Comparison of ENCODE assay signal across 17 cellular contexts in the genomic region with DNA sequence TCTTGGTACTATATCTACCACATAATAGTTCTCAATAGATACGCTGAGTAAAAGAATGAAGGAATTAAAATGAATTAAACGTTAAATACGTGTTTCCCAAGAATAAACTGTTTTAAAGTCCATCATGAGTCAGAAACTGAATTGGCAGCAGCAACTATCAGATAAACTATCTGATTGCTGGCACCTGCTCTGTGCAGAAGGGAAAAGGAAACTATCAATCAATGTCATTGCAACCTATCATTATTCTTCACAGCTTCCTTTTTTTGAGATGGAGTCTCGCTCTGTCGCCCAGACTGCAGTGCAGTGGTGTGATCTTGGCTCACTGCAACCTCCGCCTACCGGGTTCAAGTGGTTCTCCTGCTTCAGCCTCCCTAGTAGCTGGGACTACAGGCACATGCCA. TPM values are rescaled to one million over a fixed set of nuclear protein-coding genes. Genes with fewer than 3 reads are reported as not detected.
DNase-seq lines count a peak whose midpoint lies in the region; ATAC-seq lines count a peak whose summit lies in the region.
"Had no signal": no experiment of that assay in that cellular context is flagged by ENCODE, and none has a peak within 500 bp of the region (broad histone marks: within the 10 kb centered on the region; RNA-seq: fewer than 3 reads in every experiment).

No MANE protein-coding gene starts in this region.

- peaks cover 48% of the 10 kb centered on the region for H3K27me3 Mint-ChIP-seq in T-helper 17 cell

- peak; percentile 55 for ATAC-seq in GM21447 (IDR thresholded peaks at IDR 0.05; ENCODE audit: unreplicated experiment)
- ATAC-seq in T-helper 17 cell, result no peak
- no peak for ATAC-seq in GM21786 (IDR thresholded peaks at IDR 0.05; ENCODE audit: unreplicated experiment)
- ATAC-seq: CD8-positive, alpha-beta T cell had no signal

- peaks cover 2% of the 10 kb centered on the region for H3K4me1 Mint-ChIP-seq in T-helper 17 cell
- H3K4me1 Mint-ChIP-seq: brain had no signal

- H3K36me3 Mint-ChIP-seq in T-helper 17 cell (ENCODE audit: low read depth), result peaks cover 3% of the 10 kb centered on the region
- H3K36me3 Mint-ChIP-seq: brain; CD8-positive, alpha-beta T cell had no signal

- H3K9me3 ChIP-seq in T-helper 17 cell (ENCODE audit: control insufficient read depth, low read length, poor library complexity, severe bottlenecking), result no peaks in the 10 kb centered on the region
- H3K9me3 ChIP-seq: HAP-1, Peyer's patch, tibial artery had no signal

- no peak overlapping the region for H3K4me3 Mint-ChIP-seq in T-helper 17 cell
- H3K4me3 Mint-ChIP-seq: activated naive CD4-positive, alpha-beta T cell treated with anti-CD3 and anti-CD28 coated beads for 36 hours; brain; CD8-positive, alpha-beta T cell had no signal

- DNase-seq in CMK (ENCODE audit: low read depth) (peak; percentile 73), NCI-H146 treated with DMSO at 0.1 percent for 48 hours (lab: John Stamatoyannopoulos, UW; ENCODE audit: unreplicated experiment) (peak; percentile 42), T-helper 17 cell (no peak), NCI-H2171 (lab: John Stamatoyannopoulos, UW) (no peak), SW 1271 (lab: John Stamatoyannopoulos, UW) (no peak), DMS79 treated with DMSO at 0.1 percent for 48 hours (lab: John Stamatoyannopoulos, UW) (no peak)
- DNase-seq: activated CD4-positive, CD25-positive, alpha-beta regulatory T cell; activated naive CD4-positive, alpha-beta T cell treated with anti-CD3 and anti-CD28 coated beads for 36 hours; CD8-positive, alpha-beta T cell; Peyer's patch; stimulated activated CD4-positive, alpha-beta T cell treated with anti-CD3 and anti-CD28 coated beads, Interleukin-4, amount 100 ng/mL, for 4 hours; tibial artery had no signal

- H3K27ac Mint-ChIP-seq in T-helper 17 cell, result peak overlapping the region; percentile 29
- H3K27ac Mint-ChIP-seq: activated naive CD4-positive, alpha-beta T cell treated with anti-CD3 and anti-CD28 coated beads for 36 hours; brain; CD8-positive, alpha-beta T cell had no signal

RNA-seq across cellular contexts. Expression of a gene that starts 8.8 kb away (rescaled TPM):
- 10 to 100 TPM; 22.7 to 27.9 TPM for total RNA-seq in T-helper 17 cell

RNA-seq across cellular contexts. Expression of a gene that starts 11.8 kb away (rescaled TPM):
- not detected for total RNA-seq in T-helper 17 cell
- total RNA-seq: CD8-positive, alpha-beta T cell; osteocyte had no signal

Comparison
In these comparisons a context has a peak if more than half of its experiments do, and no peak if none do; other contexts are left out.
1. DNase-seq: peak in CMK (single experiment) and NCI-H146 treated with DMSO at 0.1 percent for 48 hours (single experiment); none in T-helper 17 cell (0 of 3), NCI-H2171 (single experiment), SW 1271 (0 of 2) and DMS79 treated with DMSO at 0.1 percent for 48 hours (single experiment).